20 cellular contexts compared by ENCODE assay signal in genomic region chr19:2719232-2719735, GRCh38. TPM values are rescaled to one million over a fixed set of nuclear protein-coding genes. Genes with fewer than 3 reads are reported as not detected.
DNase-seq lines count a peak whose midpoint lies in the region; ATAC-seq and TF ChIP-seq lines count a peak whose summit lies in the region.
"Had no signal": no experiment of that assay in that cellular context is flagged by ENCODE, and none has a peak within 500 bp of the region (broad histone marks: within the 10 kb centered on the region; RNA-seq: fewer than 3 reads in every experiment).

No MANE protein-coding gene starts in this region.

- H3K27ac ChIP-seq in HUES6 (ENCODE audit: low read depth, low read length) (no peak overlapping the region), sigmoid colon (no peak overlapping the region)
- H3K27ac ChIP-seq: breast epithelium, KMS-11, upper lobe of right lung had no signal

- H3K9me3 ChIP-seq in HUES6 (ENCODE audit: control insufficient read depth, insufficient read depth, low read depth, low read length) (peaks cover 13% of the 10 kb centered on the region), sigmoid colon (peaks cover 0 to 7% (median 5%) of the 10 kb centered on the region in 4 donors)

- no peak for TF ChIP-seq POLR2A in sigmoid colon (IDR thresholded peaks at IDR 0.05)

- peaks cover 5% of the 10 kb centered on the region for H3K4me1 Mint-ChIP-seq in activated naive CD8-positive, alpha-beta T cell (ENCODE audit: low read depth)
- peaks cover 4% of the 10 kb centered on the region for H3K4me1 Mint-ChIP-seq in activated naive CD8-positive, alpha-beta T cell treated with anti-CD3 and anti-CD28 coated beads, Interleukin-2, amount 50 U/mL, for 24 hours
- H3K4me1 Mint-ChIP-seq in glutamatergic neuron (ENCODE audit: low read depth, unreplicated experiment), result peaks cover 2% of the 10 kb centered on the region
- no peaks in the 10 kb centered on the region for H3K4me1 Mint-ChIP-seq in progenitor cell of endocrine pancreas (ENCODE audit: low read depth)
- H3K4me1 Mint-ChIP-seq: activated CD4-positive, alpha-beta T cell treated with anti-CD3 and anti-CD28 coated beads, Interleukin-2, amount 10 ng/mL, durations not matched to agents 24 days and 14 days had no signal

- H3K9ac ChIP-seq in HUES6 (ENCODE audit: low read length), result peak overlapping the region; percentile 49
- H3K9ac ChIP-seq: KMS-11 had no signal

- no peak for DNase-seq in activated naive CD8-positive, alpha-beta T cell treated with anti-CD3 and anti-CD28 coated beads, Interleukin-2, amount 50 U/mL, for 24 hours
- DNase-seq in glutamatergic neuron, result no peak
- DNase-seq in sigmoid colon, result peak; percentile 32
- no peak for DNase-seq in NCI-H1105 (lab: John Stamatoyannopoulos, UW)
- DNase-seq in KBM-7, result no peak
- no peak for DNase-seq in progenitor cell of endocrine pancreas (ENCODE audit: low spot score, unreplicated experiment)
- DNase-seq: activated CD4-positive, alpha-beta T cell treated with anti-CD3 and anti-CD28 coated beads, Interleukin-2, amount 10 ng/mL, durations not matched to agents 24 days and 14 days; BE2C; Calu3; dermis blood vessel endothelial cell; NCI-H187; NCI-H774; SIG-M5; stimulated activated CD4-positive, alpha-beta T cell treated with anti-CD3 and anti-CD28 coated beads, Interleukin-4, amount 100 ng/mL, for 4 hours; upper lobe of right lung had no signal

- no peak for ATAC-seq in activated naive CD8-positive, alpha-beta T cell treated with anti-CD3 and anti-CD28 coated beads, Interleukin-2, amount 50 U/mL, for 24 hours
- ATAC-seq: upper lobe of right lung had no signal

- H3K27ac Mint-ChIP-seq in activated naive CD8-positive, alpha-beta T cell, result no peak overlapping the region
- no peak overlapping the region for H3K27ac Mint-ChIP-seq in activated naive CD8-positive, alpha-beta T cell treated with anti-CD3 and anti-CD28 coated beads, Interleukin-2, amount 50 U/mL, for 24 hours
- H3K27ac Mint-ChIP-seq in glutamatergic neuron (ENCODE audit: unreplicated experiment) (no peak overlapping the region), progenitor cell of endocrine pancreas (no peak overlapping the region)
- H3K27ac Mint-ChIP-seq: activated CD4-positive, alpha-beta T cell treated with anti-CD3 and anti-CD28 coated beads, Interleukin-2, amount 10 ng/mL, durations not matched to agents 24 days and 14 days; T-helper 1 cell treated with Interleukin-12 subunit alpha and Interleukin-12 subunit beta and Interleukin-4 antibody, amounts not matched to agents 30 μg/mL and 1 μg/mL, for 36 hours had no signal

- peaks cover 10% of the 10 kb centered on the region for H3K9me3 Mint-ChIP-seq in activated naive CD8-positive, alpha-beta T cell (ENCODE audit: low read depth)
- H3K9me3 Mint-ChIP-seq in activated naive CD8-positive, alpha-beta T cell treated with anti-CD3 and anti-CD28 coated beads, Interleukin-2, amount 50 U/mL, for 24 hours, result peaks cover 10% of the 10 kb centered on the region
- H3K9me3 Mint-ChIP-seq in glutamatergic neuron (ENCODE audit: unreplicated experiment) (peaks cover 6% of the 10 kb centered on the region), progenitor cell of endocrine pancreas (ENCODE audit: low read depth) (peaks cover 11% of the 10 kb centered on the region)

- H3K4me1 ChIP-seq in HUES6 (ENCODE audit: control insufficient read depth, insufficient read depth, low read length) (peaks cover 13% of the 10 kb centered on the region; the same call in 1 of the 2 replicates), sigmoid colon (peaks cover 0 to 35% (median 30%) of the 10 kb centered on the region in 4 donors)
- H3K4me1 ChIP-seq: breast epithelium had no signal

- H3K36me3 ChIP-seq in HUES6 (ENCODE audit: control insufficient read depth, insufficient read depth, low read length) (no peaks in the 10 kb centered on the region), sigmoid colon (no peaks in the 10 kb centered on the region)
- H3K36me3 ChIP-seq: breast epithelium, upper lobe of right lung had no signal

- in situ Hi-C loops in KBM-7 (cut with MboI; ENCODE audit: low pct_unique_long_range_greater_than_20kb, low sequenced_read_pairs), result no loop called here

- intact Hi-C loops in sigmoid colon (cut with DNase I), result no loop called here

- TF ChIP-seq CTCF in glutamatergic neuron (IDR thresholded peaks at IDR 0.05; ENCODE audit: partially characterized antibody, unreplicated experiment) (no peak), sigmoid colon (IDR thresholded peaks at IDR 0.05) (no peak), progenitor cell of endocrine pancreas (IDR thresholded peaks at IDR 0.05; ENCODE audit: unreplicated experiment) (no peak)

- H3K4me3 ChIP-seq in HUES6 (ENCODE audit: low read depth, low read length) (no peak overlapping the region), sigmoid colon (no peak overlapping the region)
- H3K4me3 ChIP-seq: upper lobe of right lung had no signal

- H3K4me3 Mint-ChIP-seq in activated naive CD8-positive, alpha-beta T cell, result peak overlapping the region; percentile 72
- no peak overlapping the region for H3K4me3 Mint-ChIP-seq in activated naive CD8-positive, alpha-beta T cell treated with anti-CD3 and anti-CD28 coated beads, Interleukin-2, amount 50 U/mL, for 24 hours
- H3K4me3 Mint-ChIP-seq in glutamatergic neuron (ENCODE audit: unreplicated experiment) (peak overlapping the region; percentile 73), progenitor cell of endocrine pancreas (ENCODE audit: low read depth) (no peak overlapping the region)
- H3K4me3 Mint-ChIP-seq: activated CD4-positive, alpha-beta T cell treated with anti-CD3 and anti-CD28 coated beads, Interleukin-2, amount 10 ng/mL, durations not matched to agents 24 days and 14 days; T-helper 1 cell treated with Interleukin-12 subunit alpha and Interleukin-12 subunit beta and Interleukin-4 antibody, amounts not matched to agents 30 μg/mL and 1 μg/mL, for 36 hours had no signal

- peaks cover 5% of the 10 kb centered on the region for H3K36me3 Mint-ChIP-seq in activated naive CD8-positive, alpha-beta T cell
- H3K36me3 Mint-ChIP-seq in activated naive CD8-positive, alpha-beta T cell treated with anti-CD3 and anti-CD28 coated beads, Interleukin-2, amount 50 U/mL, for 24 hours (ENCODE audit: low read depth), result peaks cover 3% of the 10 kb centered on the region
- H3K36me3 Mint-ChIP-seq in glutamatergic neuron (ENCODE audit: unreplicated experiment) (peaks cover 12% of the 10 kb centered on the region), progenitor cell of endocrine pancreas (ENCODE audit: insufficient read depth) (peaks cover 6% of the 10 kb centered on the region)

- TF ChIP-seq EP300 in sigmoid colon (IDR thresholded peaks at IDR 0.05), result no peak

- peaks cover 17% of the 10 kb centered on the region for H3K27me3 ChIP-seq in HUES6 (ENCODE audit: control insufficient read depth, insufficient read depth, low read length)
- peaks cover 12 to 60% (median 34%) of the 10 kb centered on the region in 3 donors for H3K27me3 ChIP-seq in sigmoid colon
- H3K27me3 ChIP-seq: BE2C had no signal

- WGBS in sigmoid colon, 2 donors, result 24 to 52% methylated on average over 7 of the region's 7 CpGs

- H3K27me3 Mint-ChIP-seq in activated naive CD8-positive, alpha-beta T cell, result peaks cover 6% of the 10 kb centered on the region
- peaks cover 22% of the 10 kb centered on the region for H3K27me3 Mint-ChIP-seq in activated naive CD8-positive, alpha-beta T cell treated with anti-CD3 and anti-CD28 coated beads, Interleukin-2, amount 50 U/mL, for 24 hours
- H3K27me3 Mint-ChIP-seq in glutamatergic neuron (ENCODE audit: unreplicated experiment), result peaks cover 7% of the 10 kb centered on the region
- peaks cover 6% of the 10 kb centered on the region for H3K27me3 Mint-ChIP-seq in progenitor cell of endocrine pancreas

RNA-seq across cellular contexts. Expression of gene DIRAS1, which starts 1.9 kb away (rescaled TPM):
- total RNA-seq in glutamatergic neuron (ENCODE audit: unreplicated experiment) (47.1 TPM), sigmoid colon (1 to 10 TPM in 2 of 4 donors, under 1 TPM in 2; 0.33 to 2.2 (median 1.2) TPM), progenitor cell of endocrine pancreas (8.6 and 10.8 TPM in 2 replicates)
- 1 to 10 TPM in 2 of 3 donors, under 1 TPM in 1; 0.60 to 1.6 (median 1.6) TPM for polyA plus RNA-seq in sigmoid colon

RNA-seq across cellular contexts. Expression of gene GNG7, which starts 16.8 kb away (rescaled TPM):
- total RNA-seq in glutamatergic neuron (ENCODE audit: unreplicated experiment), result 8.0 TPM
- 1 to 10 TPM; 1.8 to 8.0 (median 3.0) TPM for total RNA-seq in sigmoid colon
- 1 to 10 TPM; 1.2 to 6.8 (median 1.8) TPM for polyA plus RNA-seq in sigmoid colon
- 9.9 and 11.3 TPM in 2 replicates for total RNA-seq in progenitor cell of endocrine pancreas

RNA-seq across cellular contexts. Expression of gene SLC39A3, which starts 20.5 kb away (rescaled TPM):
- total RNA-seq in glutamatergic neuron (ENCODE audit: unreplicated experiment) (40.8 TPM), sigmoid colon (10 to 100 TPM; 15.5 to 21.7 (median 17.5) TPM), progenitor cell of endocrine pancreas (22.7 and 23.8 TPM in 2 replicates)
- 10 to 100 TPM in 1 of 3 donors, 1 to 10 TPM in 2; 7.2 to 35.4 (median 7.4) TPM for polyA plus RNA-seq in sigmoid colon

Comparison
In these comparisons a context has a peak if more than half of its experiments do, and no peak if none do; other contexts are left out.
1. H3K4me3 Mint-ChIP-seq: peak in activated naive CD8-positive, alpha-beta T cell (single experiment) and glutamatergic neuron (single experiment); none in activated naive CD8-positive, alpha-beta T cell treated with anti-CD3 and anti-CD28 coated beads, Interleukin-2, amount 50 U/mL, for 24 hours (single experiment) and progenitor cell of endocrine pancreas (single experiment).